ENCODE assay signal across 7 cellular contexts in genomic region chr14:55354500-55354899, GRCh38. TPM values are rescaled to one million over a fixed set of nuclear protein-coding genes. Genes with fewer than 3 reads are reported as not detected.
DNase-seq lines count a peak whose midpoint lies in the region; ATAC-seq and TF ChIP-seq lines count a peak whose summit lies in the region.

No MANE protein-coding gene starts in this region.

- H3K9me3 Mint-ChIP-seq in activated CD8-positive, alpha-beta memory T cell treated with anti-CD3 and anti-CD28 coated beads, Interleukin-2, amount 10 ng/mL, durations not matched to agents 7 days and 5 days (ENCODE audit: low read depth), result no peaks in the 10 kb centered on the region

- no peaks in the 10 kb centered on the region for H3K9me3 ChIP-seq in thoracic aorta

- CTCF ChIA-PET in activated CD8-positive, alpha-beta memory T cell treated with anti-CD3 and anti-CD28 coated beads, Interleukin-2, amount 10 ng/mL, durations not matched to agents 7 days and 5 days (lab: Charles Lee), result interaction anchor here (0.7 to 11.7 kb wide), 29 partner anchors 9 to 303 kb away, joined by 3 to 100 read pairs (median 7); partner anchors contain the start of genes FBXO34 and MAPK1IP1L

- H3K27ac Mint-ChIP-seq in activated CD8-positive, alpha-beta memory T cell treated with anti-CD3 and anti-CD28 coated beads, Interleukin-2, amount 10 ng/mL, durations not matched to agents 7 days and 5 days, result peak overlapping the region; percentile 49

- peaks cover 10% of the 10 kb centered on the region for H3K36me3 Mint-ChIP-seq in activated CD8-positive, alpha-beta memory T cell treated with anti-CD3 and anti-CD28 coated beads, Interleukin-2, amount 10 ng/mL, durations not matched to agents 7 days and 5 days

- peaks cover 23% of the 10 kb centered on the region for H3K36me3 ChIP-seq in thoracic aorta

- peak; percentile 77 for ATAC-seq in HG03103 (IDR thresholded peaks at IDR 0.05; ENCODE audit: low read depth, unreplicated experiment)
- peak; percentile 92 for ATAC-seq in activated CD8-positive, alpha-beta memory T cell treated with anti-CD3 and anti-CD28 coated beads, Interleukin-2, amount 10 ng/mL, durations not matched to agents 7 days and 5 days
- no peak for ATAC-seq in thoracic aorta (ENCODE audit: insufficient number of reproducible peaks, low FRiP score, low read depth)

- no peak overlapping the region for H3K4me3 Mint-ChIP-seq in activated CD8-positive, alpha-beta memory T cell treated with anti-CD3 and anti-CD28 coated beads, Interleukin-2, amount 10 ng/mL, durations not matched to agents 7 days and 5 days

- H3K4me1 ChIP-seq in thoracic aorta (ENCODE audit: control insufficient read depth in 1 of 2, low read depth in 2 of 2), result no peaks in the 10 kb centered on the region

- no peaks in the 10 kb centered on the region for H3K27me3 ChIP-seq in thoracic aorta (replicated peaks; ENCODE audit: insufficient read depth)

- no peak overlapping the region for H3K4me3 ChIP-seq in thoracic aorta

- DNase-seq in NCI-H510A treated with DMSO at 0.1 percent for 48 hours (lab: John Stamatoyannopoulos, UW) (peak; percentile 86), erythroblast (lab: John Stamatoyannopoulos, UW) (peak; percentile 66 to 74), myocyte (ENCODE audit: low read depth) (peak; percentile 58), thoracic aorta (ENCODE audit: low spot score) (no peak)
- peak; percentile 72 for DNase-seq in activated CD8-positive, alpha-beta memory T cell treated with anti-CD3 and anti-CD28 coated beads, Interleukin-2, amount 10 ng/mL, durations not matched to agents 7 days and 5 days

- TF ChIP-seq POLR2A in erythroblast (IDR thresholded peaks at IDR 0.05; ENCODE audit: low read length), result no peak

- TF ChIP-seq CTCF in GM12872 (IDR thresholded peaks at IDR 0.05; ENCODE audit: insufficient read depth, low read depth, low read length), result peak; percentile 81
- TF ChIP-seq CTCF in thoracic aorta (IDR thresholded peaks at IDR 0.05), result peak; percentile 62

- no peaks in the 10 kb centered on the region for H3K27me3 Mint-ChIP-seq in activated CD8-positive, alpha-beta memory T cell treated with anti-CD3 and anti-CD28 coated beads, Interleukin-2, amount 10 ng/mL, durations not matched to agents 7 days and 5 days

- H3K4me1 Mint-ChIP-seq in activated CD8-positive, alpha-beta memory T cell treated with anti-CD3 and anti-CD28 coated beads, Interleukin-2, amount 10 ng/mL, durations not matched to agents 7 days and 5 days, result peaks cover 19% of the 10 kb centered on the region

- H3K27ac ChIP-seq in thoracic aorta, result no peak overlapping the region

RNA-seq across cellular contexts. Expression of gene ATG14, which starts 57.1 kb away (rescaled TPM):
- 1 to 10 TPM; 4.3 to 4.8 TPM for total RNA-seq in activated CD8-positive, alpha-beta memory T cell treated with anti-CD3 and anti-CD28 coated beads, Interleukin-2, amount 10 ng/mL, durations not matched to agents 7 days and 5 days
- total RNA-seq in myocyte (14.9 and 15.3 TPM in 2 replicates), thoracic aorta (10 to 100 TPM; 19.5 to 26.0 TPM)
- 8.5 TPM for polyA plus RNA-seq in myocyte (2012)
